20 cellular contexts compared by ENCODE assay signal in genomic region chr9:3743901-3744413, GRCh38.
A peak's percentile ranks its signal among the peaks of the same experiment; 100 is the strongest.
DNase-seq lines count a peak whose midpoint lies in the region; ATAC-seq, FAIRE-seq and TF ChIP-seq lines count a peak whose summit lies in the region.
"Had no signal": no experiment of that assay in that cellular context is flagged by ENCODE, and none has a peak within 500 bp of the region (broad histone marks: within the 10 kb centered on the region; RNA-seq: fewer than 3 reads in every experiment).

No MANE protein-coding gene starts in this region.

- no peak for DNase-seq in A549 (ENCODE audit: low read depth in 1 of 2, low spot score in 1 of 2)
- no peak for DNase-seq in IMR-90
- peak; percentile 42 for DNase-seq in SK-N-SH
- peak; percentile 11 for DNase-seq in left kidney (ENCODE audit: low read depth, low spot score)
- no peak for DNase-seq in AG08395 (ENCODE audit: low spot score)
- DNase-seq in SIG-M5 (lab: John Stamatoyannopoulos, UW): no peak
- no peak for DNase-seq in cerebellum (ENCODE audit: low spot score)
- DNase-seq: C1 segment of cervical spinal cord; Calu3; CD4-positive, alpha-beta memory T cell; COR-L47; DMS53; DMS79 treated with DMSO at 0.1 percent for 48 hours; GF-D8; H7; HCEC 1CT had no signal

- no peaks in the 10 kb centered on the region for H3K79me1 ChIP-seq in IMR-90 (ENCODE audit: low read depth in 1 of 2, low read length in 2 of 2)

- H3K9ac ChIP-seq in IMR-90 (ENCODE audit: low read depth, low read length): no peak overlapping the region
- no peak overlapping the region for H3K9ac ChIP-seq in SK-N-SH
- H3K9ac ChIP-seq: GM23248 had no signal

- TF ChIP-seq RAD21 in A549 (conservative IDR thresholded peaks at IDR 0.05 in 1 of 2, IDR thresholded peaks at IDR 0.05 in 1 of 2) (no peak), IMR-90 (IDR thresholded peaks at IDR 0.05; ENCODE audit: low read length) (no peak), SK-N-SH (IDR thresholded peaks at IDR 0.05; ENCODE audit: low read length) (no peak; the same call in 1 of the 2 replicates)

- no peaks in the 10 kb centered on the region for H3K9me2 ChIP-seq in SK-N-SH

- H3K4me3 ChIP-seq in A549 (no peak overlapping the region), IMR-90 (ENCODE audit: insufficient read depth, low read depth, low read length) (no peak overlapping the region), SK-N-SH (ENCODE audit: low read depth in 2 of 2, low read length in 1 of 2) (no peak overlapping the region)
- H3K4me3 ChIP-seq: GM23248 had no signal

- H2BK120ac ChIP-seq in IMR-90 (ENCODE audit: low read depth, low read length): no peak overlapping the region

- intact Hi-C loops in IMR-90 (cut with micrococcal nuclease): no loop called here

- POLR2A ChIA-PET in A549 (lab: Yijun Ruan, JAX) (no interaction called here), IMR-90 (lab: Charles Lee; ENCODE audit: unreplicated experiment) (no interaction called here), SK-N-SH (lab: Yijun Ruan, JAX) (no interaction called here)

- BruUV-seq in IMR-90 (replicated peaks; lab: Mats Ljungman, UMichigan): no TSS peak

- H3K4me1 ChIP-seq in A549 (peaks cover 24% of the 10 kb centered on the region), IMR-90 (ENCODE audit: control insufficient read depth, insufficient read depth, low read length) (peaks cover 3% of the 10 kb centered on the region; the same call in 1 of the 2 replicates), SK-N-SH (ENCODE audit: control insufficient read depth in 1 of 2, insufficient read depth in 2 of 2, low read depth in 1 of 2, low read length in 1 of 2) (peaks cover 0 to 7% of the 10 kb centered on the region in 2 experiments; a peak in 3 of 4 replicates)

- no peaks in the 10 kb centered on the region for H3K9me3 ChIP-seq in A549
- H3K9me3 ChIP-seq in IMR-90 (ENCODE audit: control insufficient read depth, insufficient read depth, low read length): no peaks in the 10 kb centered on the region
- no peaks in the 10 kb centered on the region for H3K9me3 ChIP-seq in SK-N-SH

- H4K5ac ChIP-seq in IMR-90 (ENCODE audit: low read depth, low read length): no peak overlapping the region

- dilution Hi-C loops in IMR-90 (cut with HindIII; ENCODE audit: low sequenced_read_pairs, unreplicated experiment): no loop called here

- in situ Hi-C loops in IMR-90 (cut with MboI; ENCODE audit: low sequenced_read_pairs): loop anchor here (25.0 kb wide), 1 partner anchor 318 kb away; no protein-coding TSS in a partner anchor

- H3K4ac ChIP-seq in IMR-90 (ENCODE audit: low read depth, low read length): no peak overlapping the region

- H2BK5ac ChIP-seq in IMR-90 (ENCODE audit: low read depth, low read length, poor library complexity, severe bottlenecking): no peak overlapping the region

- no peak overlapping the region for H2AK5ac ChIP-seq in IMR-90 (ENCODE audit: low read depth, low read length)

- TF ChIP-seq POLR2A in A549 (IDR thresholded peaks at IDR 0.05; ENCODE audit: low read length) (no peak), IMR-90 (IDR thresholded peaks at IDR 0.05; ENCODE audit: low read depth, low read length) (no peak)

- 92% methylated on average over 2 of the region's 2 CpGs for WGBS in A549 (ENCODE audit: missing lambda C conversion rate)
- WGBS in IMR-90 (ENCODE audit: extremely low coverage in 2 of 2, insufficient read length in 1 of 2), 2 experiments: no CpG with 5 or more reads among the region's 2 CpGs
- WGBS in SK-N-SH (ENCODE audit: low lambda C conversion rate): 78% methylated on average over 2 of the region's 2 CpGs

- no peaks in the 10 kb centered on the region for H4K20me1 ChIP-seq in IMR-90 (ENCODE audit: insufficient read depth, low read length)
- no peaks in the 10 kb centered on the region for H4K20me1 ChIP-seq in SK-N-SH (ENCODE audit: insufficient read depth)

- CTCF ChIA-PET in A549 (lab: Yijun Ruan, JAX): interaction anchor here (1.1 to 1.6 kb wide), 4 partner anchors 10 to 623 kb away, joined by 3 to 5 read pairs (median 4); no protein-coding TSS in a partner anchor
- CTCF ChIA-PET in IMR-90 (lab: Yijun Ruan, JAX): interaction anchor here (0.6 kb wide), 1 partner anchor 15 kb away, joined by 7 read pairs; no protein-coding TSS in a partner anchor
- CTCF ChIA-PET in SK-N-SH (lab: Yijun Ruan, JAX): interaction anchor here (1.2 to 2.2 kb wide), 3 partner anchors 10 to 104 kb away, joined by 4 to 5 read pairs (median 4); no protein-coding TSS in a partner anchor

- H3K79me2 ChIP-seq in SK-N-SH (ENCODE audit: insufficient read depth): no peaks in the 10 kb centered on the region

- ATAC-seq in A549 (no peak), IMR-90 (ENCODE audit: low read depth) (no peak)

- no peak overlapping the region for H3K27ac ChIP-seq in A549
- no peak overlapping the region for H3K27ac ChIP-seq in IMR-90 (ENCODE audit: insufficient read depth, low read length)
- H3K27ac ChIP-seq in SK-N-SH (ENCODE audit: low read depth in 2 of 2, low read length in 1 of 2): peak overlapping the region in 1 of 2 experiments; percentile 67; a peak in 2 of 4 replicates
- H3K27ac ChIP-seq: GM23248 had no signal

- H3K9me1 ChIP-seq in IMR-90 (ENCODE audit: insufficient read depth, low read length): 0 out of 2 replicates have a peak, but pooled peaks cover 4% of the 10 kb centered on the region

- TF ChIP-seq CTCF in A549 (IDR thresholded peaks at IDR 0.05): no peak
- no peak for TF ChIP-seq CTCF in IMR-90 (conservative IDR thresholded peaks at IDR 0.05; ENCODE audit: low read depth, low read length)
- no peak for TF ChIP-seq CTCF in SK-N-SH (IDR thresholded peaks at IDR 0.05)

- H4K91ac ChIP-seq in IMR-90 (ENCODE audit: insufficient read depth, low read depth, low read length): no peak overlapping the region

- H2AK9ac ChIP-seq in IMR-90 (replicated peaks; ENCODE audit: low read depth, low read length, poor library complexity): no peak overlapping the region

- peaks cover 8% of the 10 kb centered on the region for H3F3A ChIP-seq in SK-N-SH (replicated peaks; ENCODE audit: insufficient read depth)

- H3K18ac ChIP-seq in IMR-90 (ENCODE audit: low read depth, low read length): no peak overlapping the region

- no peaks in the 10 kb centered on the region for H3K36me3 ChIP-seq in IMR-90 (ENCODE audit: control insufficient read depth, insufficient read depth, low read length)
- H3K36me3 ChIP-seq in SK-N-SH (replicated peaks in 1 of 2; ENCODE audit: control insufficient read depth in 1 of 2, insufficient read depth in 2 of 2, low read length in 1 of 2): no peaks in the 10 kb centered on the region

- H3K27me3 ChIP-seq in IMR-90 (ENCODE audit: control insufficient read depth, insufficient read depth, low read length) (no peaks in the 10 kb centered on the region), SK-N-SH (ENCODE audit: insufficient read depth) (no peaks in the 10 kb centered on the region)

- H2AFZ ChIP-seq in IMR-90 (replicated peaks; ENCODE audit: low read length, poor library complexity) (no peak overlapping the region), SK-N-SH (ENCODE audit: low read depth) (no peak overlapping the region)
- H2AFZ ChIP-seq: GM23248 had no signal

- H3K56ac ChIP-seq in IMR-90 (ENCODE audit: extremely low read depth, insufficient read depth, low read length): no peak overlapping the region

- H4K8ac ChIP-seq in IMR-90 (ENCODE audit: low read depth in 2 of 2, low read length in 2 of 2): no peak overlapping the region

- H2BK20ac ChIP-seq in IMR-90 (ENCODE audit: low read depth, low read length): no peak overlapping the region

- H3K23ac ChIP-seq in IMR-90 (ENCODE audit: low read depth, low read length): no peak overlapping the region

- peak; percentile 79 for FAIRE-seq in A549 (lab: Jason Lieb, UNC)
- FAIRE-seq: GM12891, GM18507, H1 had no signal

- no peak overlapping the region for H3K14ac ChIP-seq in IMR-90 (replicated peaks; ENCODE audit: low read depth, low read length)

- peak overlapping the region; percentile 34; the same call in 2 of the 3 replicates for H2BK15ac ChIP-seq in IMR-90 (ENCODE audit: low read depth, low read length)

- H3K4me2 ChIP-seq in A549 (no peak overlapping the region), IMR-90 (ENCODE audit: low read depth, low read length) (no peak overlapping the region), SK-N-SH (no peak overlapping the region)

- no peak for TF ChIP-seq EP300 in A549 (IDR thresholded peaks at IDR 0.05)
- peak in 1 of 2 experiments; percentile 64; a peak in 2 of 4 replicates for TF ChIP-seq EP300 in SK-N-SH (IDR thresholded peaks at IDR 0.05; ENCODE audit: borderline replicate concordance in 1 of 2, low read depth in 1 of 2, low read length in 1 of 2)

TF ChIP-seq in A549, 52 proteins besides CTCF, POLR2A, EP300 and RAD21 (continues in another document):
- TF ChIP-seq BHLHE40 (IDR thresholded peaks at IDR 0.05; ENCODE audit: low read depth, low read length) (no peak), JUN (IDR thresholded peaks at IDR 0.05) (no peak), NFE2L2 (conservative IDR thresholded peaks at IDR 0.05; ENCODE audit: low read length) (no peak)

TF ChIP-seq in IMR-90, 13 proteins besides CTCF, POLR2A, EP300 and RAD21 (continues in another document):
- TF ChIP-seq MXI1 (IDR thresholded peaks at IDR 0.05; ENCODE audit: borderline replicate concordance, low read depth, low read length) (no peak), RCOR1 (IDR thresholded peaks at IDR 0.05; ENCODE audit: insufficient replicate concordance, low read length) (no peak)
- TF ChIP-seq, protein P1, sequence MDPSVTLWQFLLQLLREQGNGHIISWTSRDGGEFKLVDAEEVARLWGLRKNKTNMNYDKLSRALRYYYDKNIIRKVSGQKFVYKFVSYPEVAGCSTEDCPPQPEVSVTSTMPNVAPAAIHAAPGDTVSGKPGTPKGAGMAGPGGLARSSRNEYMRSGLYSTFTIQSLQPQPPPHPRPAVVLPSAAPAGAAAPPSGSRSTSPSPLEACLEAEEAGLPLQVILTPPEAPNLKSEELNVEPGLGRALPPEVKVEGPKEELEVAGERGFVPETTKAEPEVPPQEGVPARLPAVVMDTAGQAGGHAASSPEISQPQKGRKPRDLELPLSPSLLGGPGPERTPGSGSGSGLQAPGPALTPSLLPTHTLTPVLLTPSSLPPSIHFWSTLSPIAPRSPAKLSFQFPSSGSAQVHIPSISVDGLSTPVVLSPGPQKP (IDR thresholded peaks at IDR 0.05; ENCODE audit: borderline replicate concordance, low read depth, low read length): no peak

TF ChIP-seq in SK-N-SH, 30 proteins besides CTCF, POLR2A, EP300 and RAD21 (continues in another document):
- TF ChIP-seq FOSL2 (IDR thresholded peaks at IDR 0.05; ENCODE audit: borderline replicate concordance, low read depth) (no peak), RFX5 (IDR thresholded peaks at IDR 0.05; ENCODE audit: low read length) (no peak), NRF1 (IDR thresholded peaks at IDR 0.05; ENCODE audit: low read depth, low read length) (no peak), GABPA (IDR thresholded peaks at IDR 0.05; ENCODE audit: low read depth) (no peak), CHD2 (IDR thresholded peaks at IDR 0.05; ENCODE audit: low read length, partially characterized antibody) (peak; percentile 10), USF1 (IDR thresholded peaks at IDR 0.05; ENCODE audit: borderline replicate concordance, low read depth) (no peak)

Comparison
In these comparisons a context has a peak if more than half of its experiments do, and no peak if none do; other contexts are left out.
1. DNase-seq: peak in SK-N-SH (single experiment) and left kidney (single experiment); none in A549 (0 of 2), IMR-90 (single experiment), AG08395 (single experiment), SIG-M5 (single experiment) and cerebellum (single experiment).
2. Of the 12 proteins assayed by ChIP-seq in both A549 and SK-N-SH: peak only in A549: none; only in SK-N-SH: CHD2 and RCOR1; in both: none; in neither: 9; mixed calls (peak in some experiments, not most) for 1.